Comparison of ENCODE assay signal across 8 cellular contexts in genomic region chr13:109139346-109139745, GRCh38.
"Had no signal": no experiment of that assay in that cellular context is flagged by ENCODE, and none has a peak within 500 bp of the region (broad histone marks: within the 10 kb centered on the region; RNA-seq: fewer than 3 reads in every experiment).

No MANE protein-coding gene starts in this region.

- H3K4me3 ChIP-seq: K562 had no signal

- H3K9ac ChIP-seq: KMS-11 had no signal

- DNase-seq: IMR-90, KBM-7, KG1 had no signal

- H3K36me3 Mint-ChIP-seq: IgD-negative memory B cell had no signal

- H3K4me2 ChIP-seq: KMS-11 had no signal

- H3K27ac ChIP-seq: HL-60, KMS-11 had no signal

- ATAC-seq: K562 had no signal

- FAIRE-seq: HTR-8/SVneo, K562 had no signal

- H3K4me3 Mint-ChIP-seq: IgD-negative memory B cell had no signal
